In the genomic region with DNA sequence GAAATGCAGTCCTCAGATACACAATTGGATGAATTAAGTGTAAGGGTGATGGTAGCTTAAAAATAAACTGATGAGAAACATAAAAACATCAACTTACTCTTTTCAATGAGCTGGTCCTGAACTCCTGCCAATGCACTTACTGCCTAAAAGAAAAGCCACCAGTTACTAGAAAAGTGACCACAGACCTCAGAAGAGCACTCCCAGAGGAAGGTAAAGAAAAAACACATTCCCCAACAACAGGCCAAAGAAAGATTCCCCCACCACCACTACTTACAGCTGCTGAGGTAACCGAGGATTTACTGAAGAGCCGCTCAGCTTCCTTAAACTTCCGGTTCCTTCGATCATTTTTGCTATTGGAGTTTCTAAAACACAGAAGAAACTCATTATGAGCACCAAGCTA, we compare ENCODE assay signal across 11 cellular contexts. TPM values are rescaled to one million over a fixed set of nuclear protein-coding genes. Genes with fewer than 3 reads are reported as not detected.
A peak's percentile ranks its signal among the peaks of the same experiment; 100 is the strongest.
DNase-seq lines count a peak whose midpoint lies in the region; ATAC-seq and TF ChIP-seq lines count a peak whose summit lies in the region.
"Had no signal": no experiment of that assay in that cellular context is flagged by ENCODE, and none has a peak within 500 bp of the region (broad histone marks: within the 10 kb centered on the region; RNA-seq: fewer than 3 reads in every experiment).

No MANE protein-coding gene starts in this region.

- peak overlapping the region; percentile 22 for H3K27ac Mint-ChIP-seq in activated CD8-positive, alpha-beta T cell treated with anti-CD3 and anti-CD28 coated beads for 36 hours
- H3K27ac Mint-ChIP-seq in activated CD8-positive, alpha-beta T cell treated with anti-CD3 and anti-CD28 coated beads, Interleukin-2, amount 10 ng/mL, durations not matched to agents 7 days and 5 days = no peak overlapping the region
- H3K27ac Mint-ChIP-seq in stimulated activated memory B cell treated with anti-CD40 and anti-IgM and Interleukin-4, amounts not matched to agents 10 μg/mL and 1 μg/mL and 100 μg/mL, for 72 hours = peak overlapping the region; percentile 66
- no peak overlapping the region for H3K27ac Mint-ChIP-seq in glutamatergic neuron (ENCODE audit: unreplicated experiment)
- H3K27ac Mint-ChIP-seq: activated naive CD4-positive, alpha-beta T cell treated with anti-CD3 and anti-CD28 coated beads, Interleukin-2, amount 50 U/mL, for 24 hours had no signal

- DNase-seq in activated CD8-positive, alpha-beta T cell treated with anti-CD3 and anti-CD28 coated beads for 36 hours = no peak
- DNase-seq in activated CD8-positive, alpha-beta T cell treated with anti-CD3 and anti-CD28 coated beads, Interleukin-2, amount 10 ng/mL, durations not matched to agents 7 days and 5 days = no peak
- peak; percentile 84 for DNase-seq in MV-4-11 (lab: John Stamatoyannopoulos, UW)
- peak; percentile 71 for DNase-seq in astrocyte of the cerebellum (ENCODE audit: low read depth)
- no peak for DNase-seq in NCI-H1105 (lab: John Stamatoyannopoulos, UW)
- no peak for DNase-seq in glutamatergic neuron
- DNase-seq: heart left ventricle, NCI-H524 treated with DMSO at 0.1 percent for 48 hours had no signal

- intact Hi-C loops in activated CD8-positive, alpha-beta T cell treated with anti-CD3 and anti-CD28 coated beads for 36 hours (cut with micrococcal nuclease) = no loop called here

- CTCF ChIA-PET in activated CD8-positive, alpha-beta T cell treated with anti-CD3 and anti-CD28 coated beads for 36 hours (lab: Charles Lee) = interaction anchor here (0.8 to 1.8 kb wide), 8 partner anchors 9 to 58 kb away, joined by 3 to 12 read pairs (median 3); no protein-coding TSS in a partner anchor
- CTCF ChIA-PET in activated CD8-positive, alpha-beta T cell treated with anti-CD3 and anti-CD28 coated beads, Interleukin-2, amount 10 ng/mL, durations not matched to agents 7 days and 5 days (lab: Charles Lee) = interaction anchor here (1.0 to 2.2 kb wide), 8 partner anchors 10 to 96 kb away, joined by 3 to 20 read pairs (median 5); no protein-coding TSS in a partner anchor

- no peak overlapping the region for H3K4me3 ChIP-seq in astrocyte of the cerebellum (ENCODE audit: low read depth, low read length)
- H3K4me3 ChIP-seq: heart left ventricle had no signal

- in situ Hi-C loops in astrocyte of the cerebellum (cut with HindIII; ENCODE audit: low sequenced_read_pairs) = no loop called here

- no peak overlapping the region for H3K4me3 Mint-ChIP-seq in activated CD8-positive, alpha-beta T cell treated with anti-CD3 and anti-CD28 coated beads for 36 hours
- no peak overlapping the region for H3K4me3 Mint-ChIP-seq in activated CD8-positive, alpha-beta T cell treated with anti-CD3 and anti-CD28 coated beads, Interleukin-2, amount 10 ng/mL, durations not matched to agents 7 days and 5 days
- no peak overlapping the region for H3K4me3 Mint-ChIP-seq in stimulated activated memory B cell treated with anti-CD40 and anti-IgM and Interleukin-4, amounts not matched to agents 10 μg/mL and 1 μg/mL and 100 μg/mL, for 72 hours
- H3K4me3 Mint-ChIP-seq in glutamatergic neuron (ENCODE audit: unreplicated experiment) = no peak overlapping the region
- H3K4me3 Mint-ChIP-seq: activated naive CD4-positive, alpha-beta T cell treated with anti-CD3 and anti-CD28 coated beads, Interleukin-2, amount 50 U/mL, for 24 hours had no signal

- H3K36me3 Mint-ChIP-seq in activated CD8-positive, alpha-beta T cell treated with anti-CD3 and anti-CD28 coated beads for 36 hours (ENCODE audit: low read depth) = peaks cover 52% of the 10 kb centered on the region
- H3K36me3 Mint-ChIP-seq in activated CD8-positive, alpha-beta T cell treated with anti-CD3 and anti-CD28 coated beads, Interleukin-2, amount 10 ng/mL, durations not matched to agents 7 days and 5 days (ENCODE audit: low read depth) = peaks cover 52% of the 10 kb centered on the region
- peaks cover 54% of the 10 kb centered on the region for H3K36me3 Mint-ChIP-seq in stimulated activated memory B cell treated with anti-CD40 and anti-IgM and Interleukin-4, amounts not matched to agents 10 μg/mL and 1 μg/mL and 100 μg/mL, for 72 hours
- no peaks in the 10 kb centered on the region for H3K36me3 Mint-ChIP-seq in glutamatergic neuron (ENCODE audit: unreplicated experiment)

- no peak for ATAC-seq in activated CD8-positive, alpha-beta T cell treated with anti-CD3 and anti-CD28 coated beads for 36 hours
- ATAC-seq in activated CD8-positive, alpha-beta T cell treated with anti-CD3 and anti-CD28 coated beads, Interleukin-2, amount 10 ng/mL, durations not matched to agents 7 days and 5 days = no peak
- ATAC-seq in stimulated activated memory B cell treated with anti-CD40 and anti-IgM and Interleukin-4, amounts not matched to agents 10 μg/mL and 1 μg/mL and 100 μg/mL, for 72 hours = no peak
- ATAC-seq in GM19455 (IDR thresholded peaks at IDR 0.05; ENCODE audit: unreplicated experiment) = no peak
- ATAC-seq: heart left ventricle had no signal

- H3K27me3 Mint-ChIP-seq in activated CD8-positive, alpha-beta T cell treated with anti-CD3 and anti-CD28 coated beads for 36 hours = no peaks in the 10 kb centered on the region
- H3K27me3 Mint-ChIP-seq in activated CD8-positive, alpha-beta T cell treated with anti-CD3 and anti-CD28 coated beads, Interleukin-2, amount 10 ng/mL, durations not matched to agents 7 days and 5 days (ENCODE audit: low read depth) = no peaks in the 10 kb centered on the region
- no peaks in the 10 kb centered on the region for H3K27me3 Mint-ChIP-seq in stimulated activated memory B cell treated with anti-CD40 and anti-IgM and Interleukin-4, amounts not matched to agents 10 μg/mL and 1 μg/mL and 100 μg/mL, for 72 hours
- no peaks in the 10 kb centered on the region for H3K27me3 Mint-ChIP-seq in glutamatergic neuron (ENCODE audit: unreplicated experiment)
- H3K27me3 Mint-ChIP-seq: activated naive CD4-positive, alpha-beta T cell treated with anti-CD3 and anti-CD28 coated beads, Interleukin-2, amount 50 U/mL, for 24 hours had no signal

- peaks cover 36% of the 10 kb centered on the region for H3K4me1 Mint-ChIP-seq in activated CD8-positive, alpha-beta T cell treated with anti-CD3 and anti-CD28 coated beads for 36 hours (ENCODE audit: low read depth)
- H3K4me1 Mint-ChIP-seq in activated CD8-positive, alpha-beta T cell treated with anti-CD3 and anti-CD28 coated beads, Interleukin-2, amount 10 ng/mL, durations not matched to agents 7 days and 5 days (ENCODE audit: low read depth) = peaks cover 34% of the 10 kb centered on the region
- H3K4me1 Mint-ChIP-seq in stimulated activated memory B cell treated with anti-CD40 and anti-IgM and Interleukin-4, amounts not matched to agents 10 μg/mL and 1 μg/mL and 100 μg/mL, for 72 hours = peaks cover 49% of the 10 kb centered on the region
- peaks cover 3% of the 10 kb centered on the region for H3K4me1 Mint-ChIP-seq in glutamatergic neuron (ENCODE audit: low read depth, unreplicated experiment)

- POLR2A ChIA-PET in activated CD8-positive, alpha-beta T cell treated with anti-CD3 and anti-CD28 coated beads for 36 hours (lab: Charles Lee) = interaction anchor here (0.9 to 1.0 kb wide), 2 partner anchors 10 to 14 kb away, joined by 3 read pairs; no protein-coding TSS in a partner anchor
- POLR2A ChIA-PET in activated CD8-positive, alpha-beta T cell treated with anti-CD3 and anti-CD28 coated beads, Interleukin-2, amount 10 ng/mL, durations not matched to agents 7 days and 5 days (lab: Charles Lee) = interaction anchor here (1.0 kb wide), 1 partner anchor 35 kb away, joined by 3 read pairs; the partner anchor contains the start of gene ZC3H12A

- no peak for TF ChIP-seq CTCF in activated CD8-positive, alpha-beta T cell treated with anti-CD3 and anti-CD28 coated beads for 36 hours (IDR thresholded peaks at IDR 0.05)
- peak; percentile 50 for TF ChIP-seq CTCF in astrocyte of the cerebellum (IDR thresholded peaks at IDR 0.05; ENCODE audit: low read depth, low read length, missing control alignments)
- no peak for TF ChIP-seq CTCF in glutamatergic neuron (IDR thresholded peaks at IDR 0.05; ENCODE audit: partially characterized antibody, unreplicated experiment)

- H3K9me3 Mint-ChIP-seq in activated CD8-positive, alpha-beta T cell treated with anti-CD3 and anti-CD28 coated beads for 36 hours = no peaks in the 10 kb centered on the region
- no peaks in the 10 kb centered on the region for H3K9me3 Mint-ChIP-seq in activated CD8-positive, alpha-beta T cell treated with anti-CD3 and anti-CD28 coated beads, Interleukin-2, amount 10 ng/mL, durations not matched to agents 7 days and 5 days (ENCODE audit: insufficient read depth)
- no peaks in the 10 kb centered on the region for H3K9me3 Mint-ChIP-seq in stimulated activated memory B cell treated with anti-CD40 and anti-IgM and Interleukin-4, amounts not matched to agents 10 μg/mL and 1 μg/mL and 100 μg/mL, for 72 hours
- peaks cover 2% of the 10 kb centered on the region for H3K9me3 Mint-ChIP-seq in glutamatergic neuron (ENCODE audit: unreplicated experiment)
- H3K9me3 Mint-ChIP-seq: activated naive CD4-positive, alpha-beta T cell treated with anti-CD3 and anti-CD28 coated beads, Interleukin-2, amount 50 U/mL, for 24 hours had no signal

RNA-seq across cellular contexts. Expression of gene MEAF6, which starts 5.4 kb away (rescaled TPM):
- total RNA-seq in activated CD8-positive, alpha-beta T cell treated with anti-CD3 and anti-CD28 coated beads for 36 hours = 10 to 100 TPM; 74.0 to 76.3 TPM
- 10 to 100 TPM; 70.8 to 73.0 TPM for total RNA-seq in activated CD8-positive, alpha-beta T cell treated with anti-CD3 and anti-CD28 coated beads, Interleukin-2, amount 10 ng/mL, durations not matched to agents 7 days and 5 days
- total RNA-seq in glutamatergic neuron (ENCODE audit: unreplicated experiment) = 61.5 TPM

RNA-seq across cellular contexts. Expression of gene ZC3H12A, which starts 34.8 kb away (rescaled TPM):
- 10 to 100 TPM; 20.4 to 20.5 TPM for total RNA-seq in activated CD8-positive, alpha-beta T cell treated with anti-CD3 and anti-CD28 coated beads for 36 hours
- total RNA-seq in activated CD8-positive, alpha-beta T cell treated with anti-CD3 and anti-CD28 coated beads, Interleukin-2, amount 10 ng/mL, durations not matched to agents 7 days and 5 days = 10 to 100 TPM; 15.1 to 17.8 TPM
- 1.3 TPM for total RNA-seq in glutamatergic neuron (ENCODE audit: unreplicated experiment)

RNA-seq across cellular contexts. Expression of gene SNIP1, which starts 44.9 kb away (rescaled TPM):
- 10 to 100 TPM; 18.3 to 21.8 TPM for total RNA-seq in activated CD8-positive, alpha-beta T cell treated with anti-CD3 and anti-CD28 coated beads for 36 hours
- total RNA-seq in activated CD8-positive, alpha-beta T cell treated with anti-CD3 and anti-CD28 coated beads, Interleukin-2, amount 10 ng/mL, durations not matched to agents 7 days and 5 days = 10 to 100 TPM; 24.1 to 27.7 TPM
- 20.1 TPM for total RNA-seq in glutamatergic neuron (ENCODE audit: unreplicated experiment)

RNA-seq across cellular contexts. Expression of gene DNALI1, which starts 47.6 kb away (rescaled TPM):
- not detected for total RNA-seq in activated CD8-positive, alpha-beta T cell treated with anti-CD3 and anti-CD28 coated beads for 36 hours
- total RNA-seq in activated CD8-positive, alpha-beta T cell treated with anti-CD3 and anti-CD28 coated beads, Interleukin-2, amount 10 ng/mL, durations not matched to agents 7 days and 5 days = not detected
- 12.2 TPM for total RNA-seq in glutamatergic neuron (ENCODE audit: unreplicated experiment)

Comparison
In these comparisons a context has a peak if more than half of its experiments do, and no peak if none do; other contexts are left out.
1. H3K27ac Mint-ChIP-seq: peak in activated CD8-positive, alpha-beta T cell treated with anti-CD3 and anti-CD28 coated beads for 36 hours (single experiment) and stimulated activated memory B cell treated with anti-CD40 and anti-IgM and Interleukin-4, amounts not matched to agents 10 μg/mL and 1 μg/mL and 100 μg/mL, for 72 hours (single experiment); none in activated CD8-positive, alpha-beta T cell treated with anti-CD3 and anti-CD28 coated beads, Interleukin-2, amount 10 ng/mL, durations not matched to agents 7 days and 5 days (single experiment) and glutamatergic neuron (single experiment).
2. DNase-seq: peak in MV-4-11 (single experiment) and astrocyte of the cerebellum (single experiment); none in activated CD8-positive, alpha-beta T cell treated with anti-CD3 and anti-CD28 coated beads for 36 hours (single experiment), activated CD8-positive, alpha-beta T cell treated with anti-CD3 and anti-CD28 coated beads, Interleukin-2, amount 10 ng/mL, durations not matched to agents 7 days and 5 days (single experiment), NCI-H1105 (single experiment) and glutamatergic neuron (single experiment).